Comparison of ENCODE assay signal across 9 cellular contexts in the genomic region with DNA sequence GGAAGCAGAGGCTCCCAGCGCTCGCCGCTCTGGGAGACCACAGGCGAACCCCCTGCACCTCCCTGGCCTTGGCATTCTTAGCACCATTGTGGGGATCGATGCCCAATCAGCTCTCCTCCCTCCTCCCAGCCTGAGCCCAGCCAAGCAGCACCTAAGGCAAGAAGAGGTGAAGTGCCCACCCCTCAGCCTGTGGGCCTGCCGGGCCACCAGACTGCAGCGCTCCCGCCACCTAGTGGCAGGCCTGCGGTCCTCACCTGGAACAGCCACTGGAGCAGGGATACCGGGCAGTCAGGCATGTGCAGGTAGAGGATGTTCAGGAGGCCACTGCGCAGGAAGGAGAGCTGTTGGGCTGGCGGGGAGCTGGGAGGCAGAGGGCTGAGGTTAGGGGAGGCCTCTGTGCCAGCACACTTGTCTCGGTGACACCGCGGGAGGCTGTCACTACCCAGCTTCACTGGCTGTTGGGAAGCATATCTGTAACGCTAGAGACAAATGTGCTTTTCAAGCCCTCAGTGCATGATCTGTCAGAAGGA. TPM values are rescaled to one million over a fixed set of nuclear protein-coding genes. Genes with fewer than 3 reads are reported as not detected.
DNase-seq lines count a peak whose midpoint lies in the region; ATAC-seq and TF ChIP-seq lines count a peak whose summit lies in the region.
"Had no signal": no experiment of that assay in that cellular context is flagged by ENCODE, and none has a peak within 500 bp of the region (broad histone marks: within the 10 kb centered on the region; RNA-seq: fewer than 3 reads in every experiment).

No MANE protein-coding gene starts in this region.

- no peaks in the 10 kb centered on the region for H3K9me3 Mint-ChIP-seq in activated T-helper 2 cell treated with anti-CD3 and anti-CD28 coated beads, Interferon-gamma antibody, Interleukin-2, Interleukin-4, amounts not matched to agents 10 μg/mL and 5 μg/mL and 100 μg/mL, durations not matched to agents 14 hours and 24 hours and 36 hours

- H3K4me3 Mint-ChIP-seq in activated T-helper 2 cell treated with anti-CD3 and anti-CD28 coated beads, Interferon-gamma antibody, Interleukin-2, Interleukin-4, amounts not matched to agents 10 μg/mL and 5 μg/mL and 100 μg/mL, durations not matched to agents 14 hours and 24 hours and 36 hours (ENCODE audit: low read depth) = no peak overlapping the region

- peak; percentile 89 for TF ChIP-seq CTCF in GM12865 (IDR thresholded peaks at IDR 0.05; ENCODE audit: insufficient read depth, low read depth, low read length, missing control alignments)
- TF ChIP-seq CTCF in fibroblast of villous mesenchyme (IDR thresholded peaks at IDR 0.05; ENCODE audit: insufficient read depth, low read depth, low read length) = peak; percentile 88

- intact Hi-C loops in activated T-helper 2 cell treated with anti-CD3 and anti-CD28 coated beads, Interferon-gamma antibody, Interleukin-2, Interleukin-4, amounts not matched to agents 10 μg/mL and 5 μg/mL and 100 μg/mL, durations not matched to agents 14 hours and 24 hours and 36 hours (cut with micrococcal nuclease) = no loop called here

- no peak overlapping the region for H3K27ac Mint-ChIP-seq in activated T-helper 2 cell treated with anti-CD3 and anti-CD28 coated beads, Interferon-gamma antibody, Interleukin-2, Interleukin-4, amounts not matched to agents 10 μg/mL and 5 μg/mL and 100 μg/mL, durations not matched to agents 14 hours and 24 hours and 36 hours

- peak; percentile 74 for DNase-seq in GM12865 (ENCODE audit: low read depth)
- DNase-seq in LHCN-M2 (ENCODE audit: low read depth) = peak; percentile 33
- DNase-seq in RPMI8226 = peak; percentile 82
- peak; percentile 70 for DNase-seq in activated T-helper 2 cell treated with anti-CD3 and anti-CD28 coated beads, Interferon-gamma antibody, Interleukin-2, Interleukin-4, amounts not matched to agents 10 μg/mL and 5 μg/mL and 100 μg/mL, durations not matched to agents 14 hours and 24 hours and 36 hours (ENCODE audit: low spot score)
- peak; percentile 58 for DNase-seq in fibroblast of villous mesenchyme (ENCODE audit: low read depth)
- DNase-seq in non-pigmented ciliary epithelial cell (ENCODE audit: low read depth) = peak; percentile 5
- DNase-seq in superior temporal gyrus (ENCODE audit: extremely low spot score) = peak; percentile 90

- no peaks in the 10 kb centered on the region for H3K27me3 Mint-ChIP-seq in activated T-helper 2 cell treated with anti-CD3 and anti-CD28 coated beads, Interferon-gamma antibody, Interleukin-2, Interleukin-4, amounts not matched to agents 10 μg/mL and 5 μg/mL and 100 μg/mL, durations not matched to agents 14 hours and 24 hours and 36 hours (ENCODE audit: low read depth)

- ATAC-seq in GM19328 (IDR thresholded peaks at IDR 0.05; ENCODE audit: unreplicated experiment) = no peak

- no peak overlapping the region for H3K4me3 ChIP-seq in GM12865 (ENCODE audit: low read depth, low read length)
- H3K4me3 ChIP-seq in fibroblast of villous mesenchyme (ENCODE audit: low read depth, low read length) = no peak overlapping the region

- H3K4me1 Mint-ChIP-seq in activated T-helper 2 cell treated with anti-CD3 and anti-CD28 coated beads, Interferon-gamma antibody, Interleukin-2, Interleukin-4, amounts not matched to agents 10 μg/mL and 5 μg/mL and 100 μg/mL, durations not matched to agents 14 hours and 24 hours and 36 hours (ENCODE audit: low read depth) = peaks cover 24% of the 10 kb centered on the region

- H3K36me3 Mint-ChIP-seq in activated T-helper 2 cell treated with anti-CD3 and anti-CD28 coated beads, Interferon-gamma antibody, Interleukin-2, Interleukin-4, amounts not matched to agents 10 μg/mL and 5 μg/mL and 100 μg/mL, durations not matched to agents 14 hours and 24 hours and 36 hours (ENCODE audit: low read depth) = no peaks in the 10 kb centered on the region

RNA-seq across cellular contexts. Expression of a gene that starts 35.2 kb away (rescaled TPM):
- total RNA-seq in LHCN-M2 (2014; rRNA removed) (1.7 and 5.3 TPM in 2 replicates), fibroblast of villous mesenchyme (not detected in 2 replicates)
- 1.8 TPM for polyA plus RNA-seq in LHCN-M2 (2012)
- total RNA-seq in activated T-helper 2 cell treated with anti-CD3 and anti-CD28 coated beads, Interferon-gamma antibody, Interleukin-2, Interleukin-4, amounts not matched to agents 10 μg/mL and 5 μg/mL and 100 μg/mL, durations not matched to agents 14 hours and 24 hours and 36 hours = not detected in 2 replicates
- total RNA-seq: mononuclear cell had no signal

Comparison
In these comparisons a context has a peak if more than half of its experiments do, and no peak if none do; other contexts are left out.
1. DNase-seq: peak in every context shown above with its lines; median percentile 90 in superior temporal gyrus; 82 in RPMI8226; 74 in GM12865; 70 in activated T-helper 2 cell treated with anti-CD3 and anti-CD28 coated beads, Interferon-gamma antibody, Interleukin-2, Interleukin-4, amounts not matched to agents 10 μg/mL and 5 μg/mL and 100 μg/mL, durations not matched to agents 14 hours and 24 hours and 36 hours; 58 in fibroblast of villous mesenchyme; 33 in LHCN-M2; 5 in non-pigmented ciliary epithelial cell.